9 cellular contexts compared by ENCODE assay signal in genomic region chr1:87084247-87084836, GRCh38.
A peak's percentile ranks its signal among the peaks of the same experiment; 100 is the strongest.
DNase-seq lines count a peak whose midpoint lies in the region; ATAC-seq and TF ChIP-seq lines count a peak whose summit lies in the region.
"Had no signal": no experiment of that assay in that cellular context is flagged by ENCODE, and none has a peak within 500 bp of the region (broad histone marks: within the 10 kb centered on the region; RNA-seq: fewer than 3 reads in every experiment).

No MANE protein-coding gene starts in this region.

- H3K27ac ChIP-seq in breast epithelium (no peak overlapping the region), lower lobe of right lung (no peak overlapping the region)

- H3K27me3 ChIP-seq in breast epithelium, result no peaks in the 10 kb centered on the region
- H3K27me3 ChIP-seq in lower lobe of right lung (ENCODE audit: low read depth), result no peaks in the 10 kb centered on the region

- TF ChIP-seq CTCF in AG09309 (IDR thresholded peaks at IDR 0.05; ENCODE audit: control insufficient read depth, insufficient read depth, low read depth, low read length, missing control alignments) (peak; percentile 30), breast epithelium (IDR thresholded peaks at IDR 0.05) (peak in 2 of 3 donors; percentile 53 to 54), lower lobe of right lung (IDR thresholded peaks at IDR 0.05) (peak; percentile 58)

- no peaks in the 10 kb centered on the region for H3K4me1 ChIP-seq in breast epithelium
- no peaks in the 10 kb centered on the region for H3K4me1 ChIP-seq in lower lobe of right lung

- no peak overlapping the region for H3K4me3 ChIP-seq in AG09309 (ENCODE audit: control insufficient read depth, low read depth, low read length)
- no peak overlapping the region for H3K4me3 ChIP-seq in breast epithelium
- no peak overlapping the region for H3K4me3 ChIP-seq in lower lobe of right lung

- CTCF ChIA-PET in activated CD8-positive, alpha-beta memory T cell treated with anti-CD3 and anti-CD28 coated beads, Interleukin-2, amount 10 ng/mL, durations not matched to agents 7 days and 5 days (lab: Charles Lee), result interaction anchor here (0.8 to 4.8 kb wide), 14 partner anchors 9 to 379 kb away, joined by 3 to 41 read pairs (median 4); partner anchors contain the start of genes HS2ST1 and SELENOF

- peaks cover 7% of the 10 kb centered on the region for H3K4me1 Mint-ChIP-seq in activated CD8-positive, alpha-beta memory T cell treated with anti-CD3 and anti-CD28 coated beads, Interleukin-2, amount 10 ng/mL, durations not matched to agents 7 days and 5 days

- TF ChIP-seq POLR2A in breast epithelium (IDR thresholded peaks at IDR 0.05), result no peak

- no peak overlapping the region for H3K4me3 Mint-ChIP-seq in activated CD8-positive, alpha-beta memory T cell treated with anti-CD3 and anti-CD28 coated beads, Interleukin-2, amount 10 ng/mL, durations not matched to agents 7 days and 5 days
- H3K4me3 Mint-ChIP-seq: activated naive CD4-positive, alpha-beta T cell treated with anti-CD3 and anti-CD28 coated beads, Interleukin-2, amount 50 U/mL, for 24 hours had no signal

- peak; percentile 61 for ATAC-seq in GM21447 (IDR thresholded peaks at IDR 0.05; ENCODE audit: unreplicated experiment)
- ATAC-seq in lower lobe of right lung, result peak; percentile 42 to 55
- ATAC-seq in HG02588 (IDR thresholded peaks at IDR 0.05; ENCODE audit: unreplicated experiment), result no peak
- ATAC-seq in activated CD8-positive, alpha-beta memory T cell treated with anti-CD3 and anti-CD28 coated beads, Interleukin-2, amount 10 ng/mL, durations not matched to agents 7 days and 5 days, result no peak

- intact Hi-C loops in breast epithelium (cut with DNase I; ENCODE audit: low total_unique reads) (no loop called here), lower lobe of right lung (cut with DNase I) (loop anchor here (10.0 kb wide), 1 partner anchor 250 kb away; no protein-coding TSS in a partner anchor)

- no peak overlapping the region for H3K27ac Mint-ChIP-seq in activated CD8-positive, alpha-beta memory T cell treated with anti-CD3 and anti-CD28 coated beads, Interleukin-2, amount 10 ng/mL, durations not matched to agents 7 days and 5 days
- H3K27ac Mint-ChIP-seq: activated naive CD4-positive, alpha-beta T cell treated with anti-CD3 and anti-CD28 coated beads, Interleukin-2, amount 50 U/mL, for 24 hours had no signal

- H3K36me3 ChIP-seq in breast epithelium (no peaks in the 10 kb centered on the region), lower lobe of right lung (no peaks in the 10 kb centered on the region)

- H3K9me3 ChIP-seq in breast epithelium, result no peaks in the 10 kb centered on the region
- no peaks in the 10 kb centered on the region for H3K9me3 ChIP-seq in lower lobe of right lung

- peak; percentile 8 for DNase-seq in AG09309 (ENCODE audit: low read depth)
- DNase-seq in NCI-H2171 treated with DMSO at 0.1 percent for 48 hours (lab: John Stamatoyannopoulos, UW), result peak; percentile 59
- no peak for DNase-seq in breast epithelium (ENCODE audit: low spot score in 2 of 2)
- no peak for DNase-seq in lower lobe of right lung
- no peak for DNase-seq in activated naive CD4-positive, alpha-beta T cell (lab: John Stamatoyannopoulos, UW)
- DNase-seq in activated CD8-positive, alpha-beta memory T cell treated with anti-CD3 and anti-CD28 coated beads, Interleukin-2, amount 10 ng/mL, durations not matched to agents 7 days and 5 days, result no peak

- no peaks in the 10 kb centered on the region for H3K36me3 Mint-ChIP-seq in activated CD8-positive, alpha-beta memory T cell treated with anti-CD3 and anti-CD28 coated beads, Interleukin-2, amount 10 ng/mL, durations not matched to agents 7 days and 5 days

- H3K27me3 Mint-ChIP-seq in activated CD8-positive, alpha-beta memory T cell treated with anti-CD3 and anti-CD28 coated beads, Interleukin-2, amount 10 ng/mL, durations not matched to agents 7 days and 5 days, result no peaks in the 10 kb centered on the region
- H3K27me3 Mint-ChIP-seq: activated naive CD4-positive, alpha-beta T cell treated with anti-CD3 and anti-CD28 coated beads, Interleukin-2, amount 50 U/mL, for 24 hours had no signal

- no peaks in the 10 kb centered on the region for H3K9me3 Mint-ChIP-seq in activated CD8-positive, alpha-beta memory T cell treated with anti-CD3 and anti-CD28 coated beads, Interleukin-2, amount 10 ng/mL, durations not matched to agents 7 days and 5 days (ENCODE audit: low read depth)
- H3K9me3 Mint-ChIP-seq: activated naive CD4-positive, alpha-beta T cell treated with anti-CD3 and anti-CD28 coated beads, Interleukin-2, amount 50 U/mL, for 24 hours had no signal

Comparison
In these comparisons a context has a peak if more than half of its experiments do, and no peak if none do; other contexts are left out.
1. DNase-seq: peak in AG09309 (single experiment) and NCI-H2171 treated with DMSO at 0.1 percent for 48 hours (single experiment); none in breast epithelium (0 of 2), lower lobe of right lung (single experiment), activated naive CD4-positive, alpha-beta T cell (0 of 4) and activated CD8-positive, alpha-beta memory T cell treated with anti-CD3 and anti-CD28 coated beads, Interleukin-2, amount 10 ng/mL, durations not matched to agents 7 days and 5 days (single experiment).
2. ATAC-seq: peak in GM21447 (single experiment) and lower lobe of right lung (2 of 2); none in HG02588 (single experiment) and activated CD8-positive, alpha-beta memory T cell treated with anti-CD3 and anti-CD28 coated beads, Interleukin-2, amount 10 ng/mL, durations not matched to agents 7 days and 5 days (single experiment).
3. Peak in every context shown above with its lines, with median percentiles within 50 percentile points of each other: CTCF ChIP-seq.